ENCODE assay signal across 11 cellular contexts in genomic region chr1:172531412-172531811, GRCh38. TPM values are rescaled to one million over a fixed set of nuclear protein-coding genes. Genes with fewer than 3 reads are reported as not detected.
DNase-seq lines count a peak whose midpoint lies in the region; ATAC-seq and TF ChIP-seq lines count a peak whose summit lies in the region.
"Had no signal": no experiment of that assay in that cellular context is flagged by ENCODE, and none has a peak within 500 bp of the region (broad histone marks: within the 10 kb centered on the region; RNA-seq: fewer than 3 reads in every experiment).

No MANE protein-coding gene starts in this region.

- H3K27me3 Mint-ChIP-seq in naive B cell, result peaks cover 0 to 15% (median 0%) of the 10 kb centered on the region in 3 donors

- H3K36me3 Mint-ChIP-seq in naive B cell, result no peaks in the 10 kb centered on the region

- peaks cover 15% of the 10 kb centered on the region for H3K4me1 ChIP-seq in A673 (ENCODE audit: insufficient read depth, low read length, poor library complexity, severe bottlenecking)
- no peaks in the 10 kb centered on the region for H3K4me1 ChIP-seq in IMR-90 (ENCODE audit: control insufficient read depth, insufficient read depth, low read length)

- H2AK5ac ChIP-seq in IMR-90 (ENCODE audit: low read depth, low read length), result no peak overlapping the region

- H2BK5ac ChIP-seq in IMR-90 (ENCODE audit: low read depth, low read length, poor library complexity, severe bottlenecking), result no peak overlapping the region

- no peak overlapping the region for H4K5ac ChIP-seq in IMR-90 (ENCODE audit: low read depth, low read length)

- no peaks in the 10 kb centered on the region for H3K9me1 ChIP-seq in IMR-90 (ENCODE audit: insufficient read depth, low read length)

- CTCF ChIA-PET in A673 (lab: Charles Lee), result interaction anchor here (0.8 kb wide), 1 partner anchor 103 kb away, joined by 3 read pairs; no protein-coding TSS in a partner anchor
- CTCF ChIA-PET in IMR-90 (lab: Yijun Ruan, JAX), result no interaction called here

- no peak overlapping the region for H3K4ac ChIP-seq in IMR-90 (ENCODE audit: low read depth, low read length)

- no peak for TF ChIP-seq RAD21 in IMR-90 (IDR thresholded peaks at IDR 0.05; ENCODE audit: low read length)

- in situ Hi-C loops in IMR-90 (cut with MboI; ENCODE audit: low sequenced_read_pairs), result no loop called here

- peak overlapping the region; percentile 99 to 100 (median 100) for H3K27ac Mint-ChIP-seq in naive B cell

- BruUV-seq in A673 (replicated peaks; lab: Mats Ljungman, UMichigan) (no TSS peak), IMR-90 (replicated peaks; lab: Mats Ljungman, UMichigan) (no TSS peak)

- H3K9ac ChIP-seq in IMR-90 (ENCODE audit: low read depth, low read length), result no peak overlapping the region; the same call in 1 of the 2 replicates

- POLR2A ChIA-PET in A673 (lab: Charles Lee; ENCODE audit: low non-redundant PET), result no interaction called here
- POLR2A ChIA-PET in IMR-90 (lab: Charles Lee; ENCODE audit: unreplicated experiment), result no interaction called here

- peak overlapping the region; percentile 91 to 100 (median 99) for H3K4me3 Mint-ChIP-seq in naive B cell

- H3K36me3 ChIP-seq in A673 (ENCODE audit: insufficient read depth, low read length, poor library complexity, severe bottlenecking) (no peaks in the 10 kb centered on the region), IMR-90 (ENCODE audit: control insufficient read depth, insufficient read depth, low read length) (no peaks in the 10 kb centered on the region)

- no peak overlapping the region; a peak in 1 of 4 replicates for H4K8ac ChIP-seq in IMR-90 (ENCODE audit: low read depth in 2 of 2, low read length in 2 of 2)

- peak overlapping the region; percentile 13; the same call in 1 of the 2 replicates for H3K23ac ChIP-seq in IMR-90 (ENCODE audit: low read depth, low read length)

- ATAC-seq in IMR-90 (ENCODE audit: low read depth) (no peak), naive B cell (ENCODE audit: low read depth in 2 of 2) (no peak)

- H2AK9ac ChIP-seq in IMR-90 (replicated peaks; ENCODE audit: low read depth, low read length, poor library complexity), result no peak overlapping the region

- no peaks in the 10 kb centered on the region for H3K9me3 ChIP-seq in A673 (ENCODE audit: low read depth, low read length, poor library complexity, severe bottlenecking)
- H3K9me3 ChIP-seq in IMR-90 (ENCODE audit: control insufficient read depth, insufficient read depth, low read length), result no peaks in the 10 kb centered on the region

- H3K18ac ChIP-seq in IMR-90 (ENCODE audit: low read depth, low read length), result no peak overlapping the region

- no peak for TF ChIP-seq CTCF in A673 (conservative IDR thresholded peaks at IDR 0.05; ENCODE audit: low read depth, low read length)
- TF ChIP-seq CTCF in IMR-90 (conservative IDR thresholded peaks at IDR 0.05; ENCODE audit: low read depth, low read length), result no peak
- no peak for TF ChIP-seq CTCF in cardiac fibroblast (IDR thresholded peaks at IDR 0.05; ENCODE audit: low read depth, low read length)
- no peak for TF ChIP-seq CTCF in GM10266 (IDR thresholded peaks at IDR 0.05; ENCODE audit: control insufficient read depth, insufficient read depth, low read depth, missing control alignments)

- H3K4me2 ChIP-seq in IMR-90 (ENCODE audit: low read depth, low read length), result peak overlapping the region; percentile 79

- no peak overlapping the region for H3K27ac ChIP-seq in A673 (ENCODE audit: low read depth, low read length, poor library complexity, severe bottlenecking)
- H3K27ac ChIP-seq in IMR-90 (ENCODE audit: insufficient read depth, low read length), result no peak overlapping the region

- H2AFZ ChIP-seq in IMR-90 (replicated peaks; ENCODE audit: low read length, poor library complexity), result no peak overlapping the region

- H3K14ac ChIP-seq in IMR-90 (replicated peaks; ENCODE audit: low read depth, low read length), result no peak overlapping the region

- no peak for TF ChIP-seq POLR2A in IMR-90 (IDR thresholded peaks at IDR 0.05; ENCODE audit: low read depth, low read length)

- H3K4me1 Mint-ChIP-seq in naive B cell, result peaks cover 33 to 42% (median 41%) of the 10 kb centered on the region in 3 donors

- no peak overlapping the region for H2BK120ac ChIP-seq in IMR-90 (ENCODE audit: low read depth, low read length)

- H3K56ac ChIP-seq in IMR-90 (ENCODE audit: extremely low read depth, insufficient read depth, low read length), result peak overlapping the region; percentile 76; the same call in 1 of the 2 replicates

- H3K27me3 ChIP-seq in A673 (replicated peaks; ENCODE audit: insufficient read depth, low read depth, low read length, poor library complexity), result no peaks in the 10 kb centered on the region
- H3K27me3 ChIP-seq in IMR-90 (ENCODE audit: control insufficient read depth, insufficient read depth, low read length), result no peaks in the 10 kb centered on the region

- no peaks in the 10 kb centered on the region for H3K9me3 Mint-ChIP-seq in naive B cell

- DNase-seq in A673 (ENCODE audit: low spot score), result no peak
- DNase-seq in IMR-90, result no peak
- no peak for DNase-seq in cardiac fibroblast (ENCODE audit: low read depth in 2 of 2)
- no peak for DNase-seq in naive B cell
- DNase-seq in GM10266 (ENCODE audit: extremely low spot score), result no peak
- no peak for DNase-seq in DMS153 (lab: John Stamatoyannopoulos, UW)
- DNase-seq in medulla oblongata (ENCODE audit: extremely low spot score), result no peak
- no peak for DNase-seq in stimulated activated CD4-positive, alpha-beta T cell treated with anti-CD3 and anti-CD28 coated beads, Interleukin-15, amount 100 ng/mL, for 24 hours
- DNase-seq: activated gamma-delta T cell treated with Interleukin-2 at 50 U/mL for 16 hours; KG1; stimulated activated CD4-positive, alpha-beta T cell treated with anti-CD3 and anti-CD28 coated beads, Interleukin-2, amount 100 ng/mL, for 48 hours had no signal

- H4K20me1 ChIP-seq in IMR-90 (ENCODE audit: insufficient read depth, low read length), result peaks cover 9% of the 10 kb centered on the region; the same call in 1 of the 2 replicates

- H3K4me3 ChIP-seq in A673 (ENCODE audit: low read depth, low read length, poor library complexity, severe bottlenecking) (peak overlapping the region; percentile 86), IMR-90 (ENCODE audit: insufficient read depth, low read depth, low read length) (peak overlapping the region; percentile 53; the same call in 1 of the 2 replicates), cardiac fibroblast (replicated peaks in 1 of 2; ENCODE audit: low read depth in 2 of 2, low read length in 2 of 2) (peak overlapping the region; percentile 85 to 90)

- peaks cover 6 to 17% of the 10 kb centered on the region in 2 experiments; a peak in 2 of 4 replicates for H3K79me1 ChIP-seq in IMR-90 (ENCODE audit: low read depth in 1 of 2, low read length in 2 of 2)

- H2BK20ac ChIP-seq in IMR-90 (ENCODE audit: low read depth, low read length), result no peak overlapping the region

- intact Hi-C loops in A673 (cut with micrococcal nuclease; ENCODE audit: unreplicated experiment) (loop anchor here (10.0 kb wide), 1 partner anchor 183 kb away; no protein-coding TSS in a partner anchor), IMR-90 (cut with micrococcal nuclease) (loop anchor here (5.0 kb wide), 2 partner anchors 389 to 529 kb away; no protein-coding TSS in a partner anchor)

- WGBS in IMR-90 (ENCODE audit: extremely low coverage in 2 of 2, insufficient read length in 1 of 2), 2 experiments, result no CpG with 5 or more reads among the region's 2 CpGs

- no peak overlapping the region for H4K91ac ChIP-seq in IMR-90 (ENCODE audit: insufficient read depth, low read depth, low read length)

- dilution Hi-C loops in IMR-90 (cut with HindIII; ENCODE audit: low sequenced_read_pairs, unreplicated experiment), result no loop called here

- no peak overlapping the region for H2BK15ac ChIP-seq in IMR-90 (ENCODE audit: low read depth, low read length)

TF ChIP-seq in IMR-90, 13 proteins besides CTCF, POLR2A, EP300 and RAD21:
- TF ChIP-seq, protein P1, sequence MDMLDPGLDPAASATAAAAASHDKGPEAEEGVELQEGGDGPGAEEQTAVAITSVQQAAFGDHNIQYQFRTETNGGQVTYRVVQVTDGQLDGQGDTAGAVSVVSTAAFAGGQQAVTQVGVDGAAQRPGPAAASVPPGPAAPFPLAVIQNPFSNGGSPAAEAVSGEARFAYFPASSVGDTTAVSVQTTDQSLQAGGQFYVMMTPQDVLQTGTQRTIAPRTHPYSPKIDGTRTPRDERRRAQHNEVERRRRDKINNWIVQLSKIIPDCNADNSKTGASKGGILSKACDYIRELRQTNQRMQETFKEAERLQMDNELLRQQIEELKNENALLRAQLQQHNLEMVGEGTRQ (IDR thresholded peaks at IDR 0.05; ENCODE audit: low read depth, low read length), result no peak
- no peak for TF ChIP-seq NFE2L2 (IDR thresholded peaks at IDR 0.05; ENCODE audit: low read depth, low read length)

RNA-seq across cellular contexts. Expression of gene SUCO, which starts 1.5 kb away (rescaled TPM):
- total RNA-seq in A673 (2021) (32.9 and 35.1 TPM in 2 replicates), IMR-90 (2012; rRNA removed) (21.5 and 31.7 TPM in 2 replicates)
- polyA plus RNA-seq in IMR-90 (2012; rRNA removed) (9.3 and 11.4 TPM in 2 replicates), naive B cell (ENCODE audit: low read depth in 6 of 6) (10 to 100 TPM; 18.6 to 22.0 (median 20.6) TPM)
- polyA plus RNA-seq in IMR-90 (2012; cell fraction: cytosol; rRNA removed), result 1.7 and 2.7 TPM in 2 replicates
- 1.7 and 14.9 TPM in 2 replicates for polyA plus RNA-seq in IMR-90 (2012; cell fraction: nucleus; rRNA removed; ENCODE audit: low replicate concordance)
